ENCODE assay signal across 13 cellular contexts in the genomic region with DNA sequence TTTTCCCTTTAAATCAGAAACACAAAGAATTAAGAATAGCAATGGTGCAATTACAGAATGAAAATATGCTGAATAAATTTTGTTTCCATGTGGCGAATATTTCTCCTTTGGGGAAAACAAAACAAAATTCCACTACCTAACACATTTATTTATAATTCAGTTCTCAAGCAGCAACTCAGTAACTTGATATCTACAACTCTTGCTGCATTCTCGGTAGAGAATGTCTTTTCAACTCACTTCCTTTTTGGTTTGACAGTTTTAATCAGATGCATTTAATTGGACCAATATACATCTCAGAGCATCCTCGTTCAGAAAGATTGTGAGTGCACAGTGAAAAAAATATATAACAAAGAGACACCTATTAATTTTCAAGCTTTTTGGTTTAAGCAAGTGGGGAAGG. TPM values are rescaled to one million over a fixed set of nuclear protein-coding genes. Genes with fewer than 3 reads are reported as not detected.
DNase-seq lines count a peak whose midpoint lies in the region; ATAC-seq and TF ChIP-seq lines count a peak whose summit lies in the region.
"Had no signal": no experiment of that assay in that cellular context is flagged by ENCODE, and none has a peak within 500 bp of the region (broad histone marks: within the 10 kb centered on the region; RNA-seq: fewer than 3 reads in every experiment).

No MANE protein-coding gene starts in this region.

- H2BK5ac ChIP-seq in mesenchymal stem cell (ENCODE audit: low read depth, low read length, poor library complexity, severe bottlenecking) = no peak overlapping the region

- H3K9me2 ChIP-seq in SK-N-SH = no peaks in the 10 kb centered on the region

- H3K9me3 ChIP-seq in A673 (ENCODE audit: low read depth, low read length, poor library complexity, severe bottlenecking) (no peaks in the 10 kb centered on the region), HUES6 (ENCODE audit: control insufficient read depth, insufficient read depth, low read depth, low read length) (no peaks in the 10 kb centered on the region), adipocyte (ENCODE audit: control insufficient read depth, low read length) (no peaks in the 10 kb centered on the region), mesenchymal stem cell (ENCODE audit: control insufficient read depth, low read length) (no peaks in the 10 kb centered on the region), SK-N-SH (no peaks in the 10 kb centered on the region)

- H4K8ac ChIP-seq in mesenchymal stem cell (ENCODE audit: low read length) = no peak overlapping the region

- POLR2A ChIA-PET in A673 (lab: Charles Lee; ENCODE audit: low non-redundant PET) (no interaction called here), SK-N-SH (lab: Yijun Ruan, JAX) (no interaction called here)

- TF ChIP-seq RAD21 in SK-N-SH (IDR thresholded peaks at IDR 0.05; ENCODE audit: low read length) = no peak

- H3K36me3 ChIP-seq in A673 (ENCODE audit: insufficient read depth, low read length, poor library complexity, severe bottlenecking) (no peaks in the 10 kb centered on the region), HUES6 (ENCODE audit: control insufficient read depth, insufficient read depth, low read length) (peaks cover 2% of the 10 kb centered on the region), adipocyte (ENCODE audit: control insufficient read depth, insufficient read depth, low read length, severe bottlenecking) (no peaks in the 10 kb centered on the region), mesenchymal stem cell (ENCODE audit: control insufficient read depth in 1 of 2, insufficient read depth in 2 of 2, low read depth in 1 of 2, low read length in 2 of 2) (peaks cover under 1 to 5% of the 10 kb centered on the region in 2 experiments), SK-N-SH (replicated peaks in 1 of 2; ENCODE audit: control insufficient read depth in 1 of 2, insufficient read depth in 2 of 2, low read length in 1 of 2) (peaks cover 0 to under 1% of the 10 kb centered on the region in 2 experiments)

- H3K27ac ChIP-seq in A673 (ENCODE audit: low read depth, low read length, poor library complexity, severe bottlenecking) (no peak overlapping the region), HUES6 (ENCODE audit: low read depth, low read length) (0 out of 2 replicates have a peak overlapping the region, but pooled peaks have one; percentile 3), mesenchymal stem cell (ENCODE audit: low read length, poor library complexity, severe bottlenecking) (no peak overlapping the region), SK-N-SH (ENCODE audit: low read depth in 2 of 2, low read length in 1 of 2) (no peak overlapping the region)

- intact Hi-C loops in A673 (cut with micrococcal nuclease; ENCODE audit: unreplicated experiment) = no loop called here

- no peak for TF ChIP-seq EP300 in SK-N-SH (IDR thresholded peaks at IDR 0.05; ENCODE audit: borderline replicate concordance in 1 of 2, low read depth in 1 of 2, low read length in 1 of 2)

- H3K14ac ChIP-seq in mesenchymal stem cell (ENCODE audit: low read length in 2 of 2) = no peak overlapping the region

- no peak overlapping the region for H3K4me3 ChIP-seq in A673 (ENCODE audit: low read depth, low read length, poor library complexity, severe bottlenecking)
- H3K4me3 ChIP-seq in HUES6 (ENCODE audit: low read depth, low read length) = no peak overlapping the region
- H3K4me3 ChIP-seq in adipocyte (ENCODE audit: low read length) = peak overlapping the region; percentile 42
- no peak overlapping the region for H3K4me3 ChIP-seq in mesenchymal stem cell (ENCODE audit: insufficient read depth in 1 of 2, low read depth in 1 of 2, low read length in 2 of 2)
- no peak overlapping the region for H3K4me3 ChIP-seq in SK-N-SH (ENCODE audit: low read depth in 2 of 2, low read length in 1 of 2)

- H3K27me3 ChIP-seq in A673 (replicated peaks; ENCODE audit: insufficient read depth, low read depth, low read length, poor library complexity) (no peaks in the 10 kb centered on the region), HUES6 (ENCODE audit: control insufficient read depth, insufficient read depth, low read length) (no peaks in the 10 kb centered on the region), adipocyte (replicated peaks; ENCODE audit: control insufficient read depth, insufficient read depth, low read length) (no peaks in the 10 kb centered on the region), mesenchymal stem cell (ENCODE audit: control insufficient read depth in 1 of 2, insufficient read depth in 1 of 2, low read length in 2 of 2) (no peaks in the 10 kb centered on the region), SK-N-SH (ENCODE audit: insufficient read depth) (no peaks in the 10 kb centered on the region)

- no peak overlapping the region for H2BK120ac ChIP-seq in mesenchymal stem cell (ENCODE audit: low read depth, low read length)

- H4K20me1 ChIP-seq in SK-N-SH (ENCODE audit: insufficient read depth) = peaks cover 26% of the 10 kb centered on the region

- DNase-seq in A673 (ENCODE audit: low spot score) (peak; percentile 28), adipocyte (ENCODE audit: low read depth) (peak; percentile 53), mesenchymal stem cell (no peak), HuH-7 (ENCODE audit: low spot score) (no peak), SK-N-SH (no peak)
- DNase-seq: CD4-positive, alpha-beta memory T cell; DND-41; GF-D8; HFFc6; NCI-H1048 had no signal

- no peak overlapping the region for H2AK5ac ChIP-seq in mesenchymal stem cell (ENCODE audit: low read length, severe bottlenecking)

- 81% methylated on average over 2 of the region's 3 CpGs for WGBS in mesenchymal stem cell
- WGBS in SK-N-SH (ENCODE audit: low lambda C conversion rate) = 83% methylated on average over 3 of the region's 3 CpGs

- H3K4me2 ChIP-seq in mesenchymal stem cell (ENCODE audit: low read length, poor library complexity, severe bottlenecking) = no peak overlapping the region
- H3K4me2 ChIP-seq in SK-N-SH = no peak overlapping the region

- H2AFZ ChIP-seq in mesenchymal stem cell (ENCODE audit: low read depth, low read length) = no peak overlapping the region
- no peak overlapping the region for H2AFZ ChIP-seq in SK-N-SH (ENCODE audit: low read depth)

- H3K79me1 ChIP-seq in mesenchymal stem cell (replicated peaks; ENCODE audit: low read length, poor library complexity, severe bottlenecking) = peaks cover 40% of the 10 kb centered on the region

- H2BK12ac ChIP-seq in mesenchymal stem cell (ENCODE audit: low read length in 2 of 2) = no peak overlapping the region

- peaks cover 89% of the 10 kb centered on the region for H3K79me2 ChIP-seq in SK-N-SH (ENCODE audit: insufficient read depth)

- H3K9ac ChIP-seq in HUES6 (ENCODE audit: low read length) (no peak overlapping the region), adipocyte (ENCODE audit: low read length) (no peak overlapping the region), mesenchymal stem cell (ENCODE audit: low read length) (peak overlapping the region; percentile 13), SK-N-SH (no peak overlapping the region)

- CTCF ChIA-PET in A673 (lab: Charles Lee) = no interaction called here
- CTCF ChIA-PET in SK-N-SH (lab: Yijun Ruan, JAX) = interaction anchor here (1.4 to 1.5 kb wide), 2 partner anchors 9 to 14 kb away, joined by 3 read pairs; no protein-coding TSS in a partner anchor

- TF ChIP-seq CTCF in A673 (conservative IDR thresholded peaks at IDR 0.05; ENCODE audit: low read depth, low read length) (no peak), SK-N-SH (IDR thresholded peaks at IDR 0.05) (no peak)

- H4K91ac ChIP-seq in mesenchymal stem cell (ENCODE audit: low read length) = no peak overlapping the region

- H3K23ac ChIP-seq in mesenchymal stem cell (ENCODE audit: low read length in 2 of 2) = no peak overlapping the region

- no peak overlapping the region for H3K4ac ChIP-seq in mesenchymal stem cell (ENCODE audit: low read depth in 1 of 2, low read length in 2 of 2)

- H3K4me1 ChIP-seq in A673 (ENCODE audit: insufficient read depth, low read length, poor library complexity, severe bottlenecking) = peaks cover 18% of the 10 kb centered on the region
- H3K4me1 ChIP-seq in HUES6 (ENCODE audit: control insufficient read depth, insufficient read depth, low read length) = peaks cover 48% of the 10 kb centered on the region
- H3K4me1 ChIP-seq in adipocyte (ENCODE audit: control insufficient read depth, insufficient read depth, low read length) = peaks cover 38% of the 10 kb centered on the region
- peaks cover 8% of the 10 kb centered on the region for H3K4me1 ChIP-seq in mesenchymal stem cell (ENCODE audit: control insufficient read depth, insufficient read depth, low read depth, low read length)
- H3K4me1 ChIP-seq in SK-N-SH (ENCODE audit: control insufficient read depth in 1 of 2, insufficient read depth in 2 of 2, low read depth in 1 of 2, low read length in 1 of 2) = peaks cover 0 to 14% of the 10 kb centered on the region in 2 experiments; a peak in 2 of 4 replicates

- H3K18ac ChIP-seq in mesenchymal stem cell (ENCODE audit: low read depth in 1 of 2, low read length in 2 of 2) = no peak overlapping the region

- ATAC-seq in HG03571 (IDR thresholded peaks at IDR 0.05; ENCODE audit: unreplicated experiment) (no peak), GM21576 (IDR thresholded peaks at IDR 0.05; ENCODE audit: unreplicated experiment) (no peak)

- no peak overlapping the region for H2BK15ac ChIP-seq in mesenchymal stem cell (ENCODE audit: low read depth, poor library complexity, severe bottlenecking)

- BruUV-seq in A673 (replicated peaks; lab: Mats Ljungman, UMichigan) = no TSS peak

- no peaks in the 10 kb centered on the region for H3F3A ChIP-seq in SK-N-SH (replicated peaks; ENCODE audit: insufficient read depth)

TF ChIP-seq in SK-N-SH, 30 proteins besides CTCF, POLR2A, EP300 and RAD21 (continues in another document):
- TF ChIP-seq, protein P1, sequence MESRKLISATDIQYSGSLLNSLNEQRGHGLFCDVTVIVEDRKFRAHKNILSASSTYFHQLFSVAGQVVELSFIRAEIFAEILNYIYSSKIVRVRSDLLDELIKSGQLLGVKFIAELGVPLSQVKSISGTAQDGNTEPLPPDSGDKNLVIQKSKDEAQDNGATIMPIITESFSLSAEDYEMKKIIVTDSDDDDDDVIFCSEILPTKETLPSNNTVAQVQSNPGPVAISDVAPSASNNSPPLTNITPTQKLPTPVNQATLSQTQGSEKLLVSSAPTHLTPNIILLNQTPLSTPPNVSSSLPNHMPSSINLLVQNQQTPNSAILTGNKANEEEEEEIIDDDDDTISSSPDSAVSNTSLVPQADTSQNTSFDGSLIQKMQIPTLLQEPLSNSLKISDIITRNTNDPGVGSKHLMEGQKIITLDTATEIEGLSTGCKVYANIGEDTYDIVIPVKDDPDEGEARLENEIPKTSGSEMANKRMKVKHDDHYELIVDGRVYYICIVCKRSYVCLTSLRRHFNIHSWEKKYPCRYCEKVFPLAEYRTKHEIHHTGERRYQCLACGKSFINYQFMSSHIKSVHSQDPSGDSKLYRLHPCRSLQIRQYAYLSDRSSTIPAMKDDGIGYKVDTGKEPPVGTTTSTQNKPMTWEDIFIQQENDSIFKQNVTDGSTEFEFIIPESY (IDR thresholded peaks at IDR 0.05; ENCODE audit: borderline replicate concordance, low read depth) = no peak
- TF ChIP-seq RFX5 (IDR thresholded peaks at IDR 0.05; ENCODE audit: low read length) = no peak

RNA-seq across cellular contexts. Expression of a gene that starts 30.8 kb away (rescaled TPM):
- 18.4 and 20.0 TPM in 2 replicates for total RNA-seq in A673 (2021)
- 9.0 TPM for polyA plus RNA-seq in mesenchymal stem cell (2013, experiment 1 of 2)
- 7.6 TPM for polyA plus RNA-seq in mesenchymal stem cell (2013, experiment 2 of 2)
- polyA plus RNA-seq in SK-N-SH (2012; rRNA removed) = 20.9 and 23.2 TPM in 2 replicates
- 9.2 and 15.9 TPM in 2 replicates for polyA plus RNA-seq in SK-N-SH (2012; cell fraction: cytosol; rRNA removed)
- polyA plus RNA-seq in SK-N-SH (2012; cell fraction: nucleus; rRNA removed) = 93.0 and 172 TPM in 2 replicates

Comparison
In these comparisons a context has a peak if more than half of its experiments do, and no peak if none do; other contexts are left out.
1. DNase-seq: peak in A673 (single experiment) and adipocyte (single experiment); none in mesenchymal stem cell (single experiment), HuH-7 (single experiment) and SK-N-SH (single experiment).